Comparison of ENCODE assay signal across 1 cellular context in the genomic region with DNA sequence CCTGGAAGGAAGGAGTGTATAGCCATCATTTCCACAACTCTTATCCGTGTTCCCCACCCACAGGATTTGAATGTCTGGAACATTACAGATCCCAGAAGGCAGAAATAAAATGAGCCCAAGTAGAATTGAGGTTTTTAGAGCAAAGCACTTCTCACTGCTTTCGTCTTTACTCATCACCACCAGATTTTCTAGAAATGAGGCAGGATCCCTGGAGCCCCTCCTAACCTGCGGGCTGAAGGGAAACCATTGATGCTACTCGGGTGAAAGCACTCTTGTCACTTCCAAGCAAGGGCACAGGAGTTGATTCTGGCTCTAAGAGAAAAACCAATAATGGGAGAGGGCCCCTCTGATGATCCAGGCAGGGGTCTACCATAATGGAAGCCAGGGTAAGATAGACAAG.
TF ChIP-seq lines count a peak whose summit lies in the region.

No MANE protein-coding gene starts in this region.

TF ChIP-seq in K562, 482 proteins besides CTCF, POLR2A, EP300 and RAD21:
- TF ChIP-seq ZNF224 (CRISPR knock-in tag; IDR thresholded peaks at IDR 0.05) (0 out of 2 replicates have a peak, but pooled peaks have one; percentile 22), STAT6 (CRISPR knock-in tag; IDR thresholded peaks at IDR 0.05) (no peak), FOXA3 (CRISPR knock-in tag; conservative IDR thresholded peaks at IDR 0.05 in 1 of 2, IDR thresholded peaks at IDR 0.05 in 1 of 2) (no peak), LARP7 (IDR thresholded peaks at IDR 0.05) (no peak)
